In genomic region chr21:16345757-16346156, GRCh38 we compare ENCODE assay signal across 24 cellular contexts.
"Had no signal": no experiment of that assay in that cellular context is flagged by ENCODE, and none has a peak within 500 bp of the region (broad histone marks: within the 10 kb centered on the region; RNA-seq: fewer than 3 reads in every experiment).

No MANE protein-coding gene starts in this region.

- ATAC-seq: natural killer cell; psoas muscle; right cardiac atrium; right lobe of liver; stimulated activated effector memory CD8-positive, alpha-beta T cell treated with anti-CD3 and anti-CD28 coated beads, Interleukin-12 subunit alpha, Interleukin-12 subunit beta, amount 100 ng/mL, for 72 hours; stimulated activated naive B cell treated with anti-CD40 and anti-IgM and Interleukin-4, amounts not matched to agents 10 μg/mL and 1 μg/mL and 100 μg/mL, for 72 hours; upper lobe of right lung had no signal

- H3K27ac ChIP-seq: neural progenitor cell, ovary, parathyroid adenoma, psoas muscle, right lobe of liver, sigmoid colon, stomach, testis, tibial artery, transverse colon, upper lobe of right lung, uterus had no signal

- H3K36me3 ChIP-seq: neural progenitor cell, ovary, right lobe of liver, sigmoid colon, stomach, tibial artery, transverse colon, upper lobe of right lung, uterus had no signal

- DNase-seq: natural killer cell; occipital lobe; ovary; posterior cingulate gyrus; psoas muscle; right cardiac atrium; right lobe of liver; sigmoid colon; small intestine; stimulated activated CD4-positive, alpha-beta T cell treated with anti-CD3 and anti-CD28 coated beads, Interleukin-15, amount 100 ng/mL, for 24 hours; stimulated activated CD4-positive, alpha-beta T cell treated with anti-CD3 and anti-CD28 coated beads, Interleukin-2, amount 100 ng/mL, for 24 hours; stimulated activated CD4-positive, alpha-beta T cell treated with anti-CD3 and anti-CD28 coated beads, Interleukin-2, amount 100 ng/mL, for 48 hours; stimulated activated CD4-positive, alpha-beta T cell treated with anti-CD3 and anti-CD28 coated beads, Interleukin-4, amount 100 ng/mL, for 24 hours; stimulated activated naive B cell treated with anti-CD40 and anti-IgM and Interleukin-4, amounts not matched to agents 10 μg/mL and 1 μg/mL and 100 μg/mL, for 72 hours; stimulated activated naive CD4-positive, alpha-beta T cell treated with Interleukin-2 at 50 U/mL for 16 hours; stomach; testis; tibial artery; transverse colon; upper lobe of right lung; uterus had no signal

- H3K4me3 ChIP-seq: neural progenitor cell, ovary, psoas muscle, right lobe of liver, sigmoid colon, stomach, testis, tibial artery, transverse colon, upper lobe of right lung, uterus had no signal

- FAIRE-seq: small intestine had no signal

- H3K4me1 ChIP-seq: neural progenitor cell, parathyroid adenoma, right lobe of liver, stomach, testis, tibial artery, transverse colon, upper lobe of right lung, uterus had no signal

- H3K9me3 ChIP-seq: ovary, psoas muscle, right lobe of liver, sigmoid colon, stomach, testis, transverse colon, upper lobe of right lung, uterus had no signal

- H3K27me3 ChIP-seq: neural progenitor cell, ovary, right lobe of liver, sigmoid colon, stomach, testis, tibial artery, transverse colon, upper lobe of right lung, uterus had no signal
